Comparison of ENCODE assay signal across 17 cellular contexts in genomic region chr14:95064256-95064655, GRCh38.
DNase-seq lines count a peak whose midpoint lies in the region; ATAC-seq and TF ChIP-seq lines count a peak whose summit lies in the region.
"Had no signal": no experiment of that assay in that cellular context is flagged by ENCODE, and none has a peak within 500 bp of the region (broad histone marks: within the 10 kb centered on the region; RNA-seq: fewer than 3 reads in every experiment).

No MANE protein-coding gene starts in this region.

- H3K36me3 Mint-ChIP-seq in endodermal cell (ENCODE audit: low read depth) (no peaks in the 10 kb centered on the region), nephron progenitor cell (ENCODE audit: low read depth) (no peaks in the 10 kb centered on the region)
- H3K36me3 Mint-ChIP-seq: CD4-positive, alpha-beta memory T cell had no signal

- no peak overlapping the region for H3K4me3 ChIP-seq in endodermal cell (ENCODE audit: low read length)
- no peak overlapping the region for H3K4me3 ChIP-seq in sigmoid colon
- H3K4me3 ChIP-seq: GM12878, GM23248 had no signal

- ATAC-seq in GM19395 (IDR thresholded peaks at IDR 0.05; ENCODE audit: unreplicated experiment) (no peak), GM19351 (IDR thresholded peaks at IDR 0.05; ENCODE audit: unreplicated experiment) (no peak)
- ATAC-seq: GM12878, HCT116 had no signal

- intact Hi-C loops in sigmoid colon (cut with DNase I), result no loop called here

- H3K27ac Mint-ChIP-seq in endodermal cell (no peak overlapping the region), nephron progenitor cell (no peak overlapping the region)
- H3K27ac Mint-ChIP-seq: CD4-positive, alpha-beta memory T cell; H9 had no signal

- 94 to 95% methylated on average over 6 of the region's 6 CpGs for whole genome bisulfite sequencing in endodermal cell (ENCODE audit: insufficient coverage in 1 of 2, insufficient read length in 1 of 2), 2 experiments
- WGBS in sigmoid colon, 2 donors, result 89 to 92% methylated on average over 6 of the region's 6 CpGs

- DNase-seq in endodermal cell, result peak; percentile 41
- no peak for DNase-seq in nephron progenitor cell
- DNase-seq in sigmoid colon, result peak; percentile 41
- no peak for DNase-seq in H4 (ENCODE audit: low spot score)
- DNase-seq: C1 segment of cervical spinal cord; Caco-2; CD4-positive, alpha-beta memory T cell; DMS 273 treated with DMSO at 0.1 percent for 48 hours; DMS79; EL; GDM1; GM23248; H9 had no signal

- H3K9me3 Mint-ChIP-seq in endodermal cell (no peaks in the 10 kb centered on the region), nephron progenitor cell (no peaks in the 10 kb centered on the region)
- H3K9me3 Mint-ChIP-seq: CD4-positive, alpha-beta memory T cell had no signal

- TF ChIP-seq POLR2A in sigmoid colon (IDR thresholded peaks at IDR 0.05), result no peak

- no peak for TF ChIP-seq EP300 in sigmoid colon (IDR thresholded peaks at IDR 0.05)

- no peaks in the 10 kb centered on the region for H3K27me3 ChIP-seq in endodermal cell (ENCODE audit: control insufficient read depth, insufficient read depth, low read length, poor library complexity, severe bottlenecking)
- no peaks in the 10 kb centered on the region for H3K27me3 ChIP-seq in sigmoid colon

- no peak overlapping the region for H3K27ac ChIP-seq in endodermal cell (ENCODE audit: low read depth, low read length)
- no peak overlapping the region for H3K27ac ChIP-seq in sigmoid colon
- H3K27ac ChIP-seq: GM23248 had no signal

- H3K9me3 ChIP-seq in endodermal cell (ENCODE audit: control insufficient read depth, low read length) (no peaks in the 10 kb centered on the region), sigmoid colon (no peaks in the 10 kb centered on the region)
- H3K9me3 ChIP-seq: Caco-2 had no signal

- peaks cover 17% of the 10 kb centered on the region for H3K4me1 Mint-ChIP-seq in endodermal cell
- peaks cover 28% of the 10 kb centered on the region for H3K4me1 Mint-ChIP-seq in nephron progenitor cell

- H3K4me3 Mint-ChIP-seq in endodermal cell (no peak overlapping the region), nephron progenitor cell (peak overlapping the region; percentile 19)
- H3K4me3 Mint-ChIP-seq: CD4-positive, alpha-beta memory T cell; H9 had no signal

- H3K9ac ChIP-seq in endodermal cell (ENCODE audit: extremely low read depth, low read length, poor library complexity, severe bottlenecking), result no peak overlapping the region
- H3K9ac ChIP-seq: GM23248 had no signal

- H3K27me3 Mint-ChIP-seq in endodermal cell (ENCODE audit: insufficient read depth) (peaks cover 4% of the 10 kb centered on the region), nephron progenitor cell (ENCODE audit: low read depth, poor library complexity) (no peaks in the 10 kb centered on the region)

- no peak for TF ChIP-seq CTCF in endodermal cell (conservative IDR thresholded peaks at IDR 0.05)
- TF ChIP-seq CTCF in nephron progenitor cell (IDR thresholded peaks at IDR 0.05), result no peak
- no peak for TF ChIP-seq CTCF in sigmoid colon (IDR thresholded peaks at IDR 0.05)

- no peaks in the 10 kb centered on the region for H3K36me3 ChIP-seq in endodermal cell (ENCODE audit: control insufficient read depth, insufficient read depth, low read length)
- no peaks in the 10 kb centered on the region for H3K36me3 ChIP-seq in sigmoid colon

- H3K4me1 ChIP-seq in endodermal cell (ENCODE audit: control insufficient read depth, insufficient read depth, low read length) (no peaks in the 10 kb centered on the region), sigmoid colon (no peaks in the 10 kb centered on the region)
- H3K4me1 ChIP-seq: Caco-2 had no signal

Comparison
In these comparisons a context has a peak if more than half of its experiments do, and no peak if none do; other contexts are left out.
1. DNase-seq: peak in endodermal cell (single experiment) and sigmoid colon (single experiment); none in nephron progenitor cell (single experiment) and H4 (single experiment).